19 cellular contexts compared by ENCODE assay signal in the genomic region with DNA sequence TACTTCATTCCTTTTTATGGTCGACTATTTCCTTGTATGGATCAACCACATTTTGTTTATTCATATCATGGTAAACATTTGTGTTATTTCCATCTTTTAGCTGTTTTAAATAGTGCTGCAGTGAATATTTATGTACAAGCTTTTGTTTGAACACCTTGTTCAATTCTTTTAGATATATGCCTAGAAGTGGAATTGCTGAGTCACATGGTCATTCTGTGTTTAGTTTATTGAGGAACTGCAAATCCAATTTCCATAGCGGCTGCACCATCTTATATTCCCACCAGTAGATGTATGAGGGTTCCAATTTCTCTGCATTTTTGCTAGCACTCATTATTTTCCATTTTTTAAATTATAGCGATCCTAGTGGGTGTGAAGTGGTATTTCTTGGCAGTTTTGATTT.
"Had no signal": no experiment of that assay in that cellular context is flagged by ENCODE, and none has a peak within 500 bp of the region (broad histone marks: within the 10 kb centered on the region; RNA-seq: fewer than 3 reads in every experiment).

No MANE protein-coding gene starts in this region.

- H3K27ac ChIP-seq: KMS-11, RWPE1 had no signal

- H3K4me3 Mint-ChIP-seq: T-helper 17 cell had no signal

- H3K4me1 Mint-ChIP-seq: T-helper 17 cell had no signal

- DNase-seq: Kasumi-1, MM.1S, NCI-H1092 treated with DMSO at 0.1 percent for 48 hours, NCI-H1436, NCI-H187, NCI-H2081 treated with DMSO at 0.1 percent for 48 hours, NCI-H2171, NCI-H226, NCI-H446, NCI-H510A, NCI-H69, NCI-H774, SHP77, T-helper 1 cell, T-helper 17 cell had no signal

- H3K27me3 Mint-ChIP-seq: T-helper 17 cell had no signal

- ATAC-seq: Panc1, SK-N-SH treated with all-trans-retinoic acid at 6 μM for 48 hours, T-helper 17 cell had no signal

- H3K9ac ChIP-seq: KMS-11 had no signal

- H3K4me2 ChIP-seq: KMS-11 had no signal
